In genomic region chr3:196292281-196292923, GRCh38 we compare ENCODE assay signal across 14 cellular contexts. TPM values are rescaled to one million over a fixed set of nuclear protein-coding genes. Genes with fewer than 3 reads are reported as not detected.
A peak's percentile ranks its signal among the peaks of the same experiment; 100 is the strongest.
DNase-seq lines count a peak whose midpoint lies in the region; ATAC-seq and TF ChIP-seq lines count a peak whose summit lies in the region.
"Had no signal": no experiment of that assay in that cellular context is flagged by ENCODE, and none has a peak within 500 bp of the region (broad histone marks: within the 10 kb centered on the region; RNA-seq: fewer than 3 reads in every experiment).

No MANE protein-coding gene starts in this region.

- H3K36me3 Mint-ChIP-seq in activated T-cell treated with anti-CD3 and anti-CD28 coated beads, Interleukin-2, amount 50 U/mL, for 24 hours (ENCODE audit: low read depth) = peaks cover 9% of the 10 kb centered on the region
- peaks cover 7% of the 10 kb centered on the region for H3K36me3 Mint-ChIP-seq in type B pancreatic cell

- peaks cover 8% of the 10 kb centered on the region for H3K4me1 Mint-ChIP-seq in activated T-cell treated with anti-CD3 and anti-CD28 coated beads, Interleukin-2, amount 50 U/mL, for 24 hours (ENCODE audit: low read depth)
- peaks cover 9% of the 10 kb centered on the region for H3K4me1 Mint-ChIP-seq in type B pancreatic cell (ENCODE audit: unreplicated experiment)

- peak; percentile 40 for ATAC-seq in HG03280 (IDR thresholded peaks at IDR 0.05; ENCODE audit: unreplicated experiment)

- H3K27me3 Mint-ChIP-seq in activated T-cell treated with anti-CD3 and anti-CD28 coated beads, Interleukin-2, amount 50 U/mL, for 24 hours = no peaks in the 10 kb centered on the region
- no peaks in the 10 kb centered on the region for H3K27me3 Mint-ChIP-seq in type B pancreatic cell

- peak; percentile 18 for TF ChIP-seq CTCF in epithelial cell of proximal tubule (conservative IDR thresholded peaks at IDR 0.05; ENCODE audit: low read depth, low read length)
- no peak for TF ChIP-seq CTCF in type B pancreatic cell (conservative IDR thresholded peaks at IDR 0.05)

- H3K4me3 Mint-ChIP-seq in activated T-cell treated with anti-CD3 and anti-CD28 coated beads, Interleukin-2, amount 50 U/mL, for 24 hours = no peak overlapping the region
- no peak overlapping the region for H3K4me3 Mint-ChIP-seq in type B pancreatic cell

- H3K9me3 Mint-ChIP-seq in activated T-cell treated with anti-CD3 and anti-CD28 coated beads, Interleukin-2, amount 50 U/mL, for 24 hours = no peaks in the 10 kb centered on the region
- no peaks in the 10 kb centered on the region for H3K9me3 Mint-ChIP-seq in type B pancreatic cell

- peak overlapping the region; percentile 34 for H3K27ac Mint-ChIP-seq in activated T-cell treated with anti-CD3 and anti-CD28 coated beads, Interleukin-2, amount 50 U/mL, for 24 hours
- peak overlapping the region; percentile 21 for H3K27ac Mint-ChIP-seq in type B pancreatic cell

- H3K4me3 ChIP-seq in epithelial cell of proximal tubule (ENCODE audit: low read depth, low read length) = no peak overlapping the region
- H3K4me3 ChIP-seq: HAP-1 had no signal

- no peak for DNase-seq in activated T-cell treated with anti-CD3 and anti-CD28 coated beads, Interleukin-2, amount 50 U/mL, for 24 hours
- DNase-seq in activated T-cell treated with anti-CD3 and anti-CD28 coated beads for 4 hours (no peak), epithelial cell of proximal tubule (ENCODE audit: low read depth) (no peak), type B pancreatic cell (ENCODE audit: extremely low spot score, unreplicated experiment) (no peak), NOMO-1 treated with DMSO at 0.1 percent for 48 hours (lab: John Stamatoyannopoulos, UW; ENCODE audit: unreplicated experiment) (no peak), amniotic stem cell (lab: John Stamatoyannopoulos, UW) (no peak)
- DNase-seq in activated naive CD4-positive, alpha-beta T cell treated with anti-CD3 and anti-CD28 coated beads, Interleukin-2, amount 50 U/mL, for 16 hours = no peak
- DNase-seq: 8988T, erythroblast, GDM1, NCI-H2171 treated with DMSO at 0.1 percent for 48 hours had no signal

RNA-seq across cellular contexts. Expression of gene PCYT1A, which starts 4.9 kb away (rescaled TPM):
- 21.6 and 33.5 TPM in 2 replicates for total RNA-seq in epithelial cell of proximal tubule
- total RNA-seq in type B pancreatic cell (ENCODE audit: low replicate concordance) = 39.0 and 50.8 TPM in 2 replicates

RNA-seq across cellular contexts. Expression of gene DYNLT2B, which starts 25.6 kb away (rescaled TPM):
- 19.5 and 33.2 TPM in 2 replicates for total RNA-seq in epithelial cell of proximal tubule
- 13.6 and 26.3 TPM in 2 replicates for total RNA-seq in type B pancreatic cell (ENCODE audit: low replicate concordance)

RNA-seq across cellular contexts. Expression of gene TM4SF19, which starts 45.8 kb away (rescaled TPM):
- total RNA-seq in epithelial cell of proximal tubule (1.0 and 3.8 TPM in 2 replicates), type B pancreatic cell (ENCODE audit: low replicate concordance) (1.1 TPM in 1 of 2 replicates, not detected in the other)
- total RNA-seq: lung microvascular endothelial cell had no signal
